ENCODE assay signal across 25 cellular contexts in genomic region chr4:37305984-37306383, GRCh38.
"Had no signal": no experiment of that assay in that cellular context is flagged by ENCODE, and none has a peak within 500 bp of the region (broad histone marks: within the 10 kb centered on the region; RNA-seq: fewer than 3 reads in every experiment).

No MANE protein-coding gene starts in this region.

- H3K4me1 ChIP-seq: neural progenitor cell, parathyroid adenoma, psoas muscle, right lobe of liver, sigmoid colon, stomach, thyroid gland, transverse colon, upper lobe of left lung, vagina had no signal

- H2AFZ ChIP-seq: neural progenitor cell, parathyroid adenoma had no signal

- H3K9me3 ChIP-seq: ovary, psoas muscle, right lobe of liver, thoracic aorta, thyroid gland, transverse colon, vagina had no signal

- H3K36me3 ChIP-seq: ovary, right lobe of liver, sigmoid colon, stomach, thoracic aorta, thyroid gland, transverse colon, upper lobe of left lung, vagina had no signal

- H3K9ac ChIP-seq: neural progenitor cell, parathyroid adenoma had no signal

- H3K27me3 ChIP-seq: neural progenitor cell, ovary, right lobe of liver, sigmoid colon, stomach, thyroid gland, transverse colon, upper lobe of left lung, vagina had no signal

- H3K4me3 ChIP-seq: neural progenitor cell, ovary, psoas muscle, right lobe of liver, sigmoid colon, stomach, thoracic aorta, thyroid gland, transverse colon, upper lobe of left lung, vagina had no signal

- DNase-seq: natural killer cell; occipital lobe; ovary; posterior cingulate gyrus; psoas muscle; right cardiac atrium; right lobe of liver; sigmoid colon; small intestine; stimulated activated CD4-positive, alpha-beta T cell treated with anti-CD3 and anti-CD28 coated beads, Interleukin-15, amount 100 ng/mL, for 24 hours; stimulated activated CD4-positive, alpha-beta T cell treated with anti-CD3 and anti-CD28 coated beads, Interleukin-2, amount 100 ng/mL, for 24 hours; stimulated activated CD4-positive, alpha-beta T cell treated with anti-CD3 and anti-CD28 coated beads, Interleukin-2, amount 100 ng/mL, for 48 hours; stimulated activated CD4-positive, alpha-beta T cell treated with anti-CD3 and anti-CD28 coated beads, Interleukin-4, amount 100 ng/mL, for 24 hours; stimulated activated naive B cell treated with anti-CD40 and anti-IgM and Interleukin-4, amounts not matched to agents 10 μg/mL and 1 μg/mL and 100 μg/mL, for 72 hours; stimulated activated naive CD4-positive, alpha-beta T cell treated with Interleukin-2 at 50 U/mL for 16 hours; stomach; thyroid gland; transverse colon; upper lobe of left lung had no signal

- H3K27ac ChIP-seq: neural progenitor cell, ovary, parathyroid adenoma, psoas muscle, right lobe of liver, sigmoid colon, stomach, thoracic aorta, thyroid gland, transverse colon, upper lobe of left lung, vagina had no signal

- ATAC-seq: natural killer cell; psoas muscle; right cardiac atrium; right lobe of liver; stimulated activated effector memory CD8-positive, alpha-beta T cell treated with anti-CD3 and anti-CD28 coated beads, Interleukin-12 subunit alpha, Interleukin-12 subunit beta, amount 100 ng/mL, for 72 hours; stimulated activated naive B cell treated with anti-CD40 and anti-IgM and Interleukin-4, amounts not matched to agents 10 μg/mL and 1 μg/mL and 100 μg/mL, for 72 hours had no signal

- H3K4me2 ChIP-seq: neural progenitor cell had no signal

- FAIRE-seq: small intestine, urothelium cell line had no signal

- H3K79me2 ChIP-seq: parathyroid adenoma had no signal
